In genomic region chrX:30015440-30015839, GRCh38 we compare ENCODE assay signal across 22 cellular contexts.
"Had no signal": no experiment of that assay in that cellular context is flagged by ENCODE, and none has a peak within 500 bp of the region (broad histone marks: within the 10 kb centered on the region; RNA-seq: fewer than 3 reads in every experiment).

No MANE protein-coding gene starts in this region.

- DNase-seq: colonic mucosa; cortex of kidney; dermis blood vessel endothelial cell; dorsolateral prefrontal cortex; effector CD4-positive, alpha-beta T cell; effector CD8-positive, alpha-beta T cell; effector memory CD4-positive, alpha-beta T cell; effector memory CD8-positive, alpha-beta T cell; endodermal cell; erythroblast; esophagus squamous epithelium; foreskin fibroblast; foreskin keratinocyte; foreskin melanocyte; gastrocnemius medialis; glutamatergic neuron; head of caudate nucleus; heart left ventricle; heart right ventricle had no signal

- H3K4me3 ChIP-seq: colonic mucosa, coronary artery, dorsolateral prefrontal cortex, esophagus muscularis mucosa, esophagus squamous epithelium, gastrocnemius medialis, gastroesophageal sphincter, heart left ventricle, heart right ventricle had no signal

- ATAC-seq: effector memory CD8-positive, alpha-beta T cell; foreskin keratinocyte; gastrocnemius medialis; gastroesophageal sphincter; heart left ventricle; heart right ventricle had no signal
